ENCODE assay signal across 8 cellular contexts in the genomic region with DNA sequence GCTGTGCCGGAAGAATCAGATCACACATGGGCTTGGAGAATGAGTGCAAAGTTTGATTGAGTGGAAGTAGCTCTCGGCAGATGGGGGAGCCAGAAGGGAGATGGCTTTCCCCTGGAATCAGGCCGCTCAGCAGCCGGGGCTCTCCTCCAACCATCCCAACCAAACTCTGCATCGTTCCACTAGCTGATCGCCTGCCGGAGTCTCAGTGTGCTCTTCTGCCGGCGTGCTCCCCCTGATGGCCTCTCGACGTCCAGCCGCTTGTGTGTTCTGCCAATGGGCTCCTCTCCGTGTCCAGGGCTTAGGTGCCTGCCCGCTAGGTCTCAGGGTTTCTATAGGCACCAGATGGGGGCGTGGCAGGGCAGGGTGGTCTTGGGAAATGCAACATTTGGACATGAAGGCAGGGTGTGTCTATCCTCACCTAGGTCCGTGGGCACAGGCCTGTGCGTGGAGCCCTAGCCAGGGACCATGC. TPM values are rescaled to one million over a fixed set of nuclear protein-coding genes. Genes with fewer than 3 reads are reported as not detected.
A peak's percentile ranks its signal among the peaks of the same experiment; 100 is the strongest.
DNase-seq lines count a peak whose midpoint lies in the region; ATAC-seq and TF ChIP-seq lines count a peak whose summit lies in the region.

No MANE protein-coding gene starts in this region.

- TF ChIP-seq CTCF in AG10803 (conservative IDR thresholded peaks at IDR 0.05; ENCODE audit: low read length) (peak; percentile 72), cardiac fibroblast (IDR thresholded peaks at IDR 0.05; ENCODE audit: low read depth, low read length) (peak; percentile 78), upper lobe of right lung (IDR thresholded peaks at IDR 0.05) (peak; percentile 42)

- H3K27ac ChIP-seq in upper lobe of right lung: no peak overlapping the region

- intact Hi-C loops in upper lobe of right lung (cut with DNase I): no loop called here

- peak; percentile 58 for ATAC-seq in upper lobe of right lung

- no peaks in the 10 kb centered on the region for H3K36me3 ChIP-seq in upper lobe of right lung

- no peaks in the 10 kb centered on the region for H3K9me3 ChIP-seq in upper lobe of right lung

- in situ Hi-C loops in KBM-7 (cut with MboI; ENCODE audit: low pct_unique_long_range_greater_than_20kb, low sequenced_read_pairs): no loop called here

- DNase-seq in AG10803 (ENCODE audit: low read depth): peak; percentile 68
- DNase-seq in KBM-7: peak; percentile 23
- DNase-seq in cardiac fibroblast (ENCODE audit: low read depth in 2 of 2): peak; percentile 67 to 81
- peak; percentile 92 for DNase-seq in left kidney (ENCODE audit: low read depth, low spot score)
- DNase-seq in upper lobe of right lung: no peak
- DNase-seq in SKM-1 treated with dmso at 0.1 percent for 144 hours (lab: John Stamatoyannopoulos, UW; ENCODE audit: unreplicated experiment): no peak
- no peak for DNase-seq in ureter (ENCODE audit: low spot score)
- DNase-seq in stimulated activated CD4-positive, alpha-beta T cell treated with anti-CD3 and anti-CD28 coated beads, Interleukin-15, amount 100 ng/mL, for 24 hours: no peak

- no peaks in the 10 kb centered on the region for H3K4me1 ChIP-seq in upper lobe of right lung

- H3K4me3 ChIP-seq in AG10803 (ENCODE audit: low read length) (no peak overlapping the region), cardiac fibroblast (replicated peaks in 1 of 2; ENCODE audit: low read depth in 2 of 2, low read length in 2 of 2) (no peak overlapping the region), upper lobe of right lung (no peak overlapping the region)

- peaks cover 58% of the 10 kb centered on the region for H3K27me3 ChIP-seq in upper lobe of right lung

RNA-seq across cellular contexts. Expression of a gene that starts 4.9 kb away (rescaled TPM):
- 15.5 TPM for total RNA-seq in upper lobe of right lung
- 0.60 TPM for total RNA-seq in ureter

RNA-seq across cellular contexts. Expression of a gene that starts 14.9 kb away (rescaled TPM):
- total RNA-seq in upper lobe of right lung (36.9 TPM), ureter (36.3 TPM)

RNA-seq across cellular contexts. Expression of a gene that starts 23.4 kb away (rescaled TPM):
- total RNA-seq in upper lobe of right lung (not detected), ureter (not detected)

RNA-seq across cellular contexts. Expression of a gene that starts 41.8 kb away (rescaled TPM):
- total RNA-seq in upper lobe of right lung (67.0 TPM), ureter (94.8 TPM)

Comparison
In these comparisons a context has a peak if more than half of its experiments do, and no peak if none do; other contexts are left out.
1. DNase-seq: peak in AG10803 (single experiment), KBM-7 (single experiment), cardiac fibroblast (2 of 2) and left kidney (single experiment); none in upper lobe of right lung (single experiment), SKM-1 treated with dmso at 0.1 percent for 144 hours (single experiment), ureter (single experiment) and stimulated activated CD4-positive, alpha-beta T cell treated with anti-CD3 and anti-CD28 coated beads, Interleukin-15, amount 100 ng/mL, for 24 hours (single experiment).
2. RNA of a gene that starts 4.9 kb away (total RNA-seq): 15.5 TPM in upper lobe of right lung (single experiment); 0.60 TPM in ureter (single experiment); every median in the first group is over 10 times any median in the second.
3. Peak in every context shown above with its lines, with median percentiles within 50 percentile points of each other: CTCF ChIP-seq.